Comparison of ENCODE assay signal across 31 cellular contexts in the genomic region with DNA sequence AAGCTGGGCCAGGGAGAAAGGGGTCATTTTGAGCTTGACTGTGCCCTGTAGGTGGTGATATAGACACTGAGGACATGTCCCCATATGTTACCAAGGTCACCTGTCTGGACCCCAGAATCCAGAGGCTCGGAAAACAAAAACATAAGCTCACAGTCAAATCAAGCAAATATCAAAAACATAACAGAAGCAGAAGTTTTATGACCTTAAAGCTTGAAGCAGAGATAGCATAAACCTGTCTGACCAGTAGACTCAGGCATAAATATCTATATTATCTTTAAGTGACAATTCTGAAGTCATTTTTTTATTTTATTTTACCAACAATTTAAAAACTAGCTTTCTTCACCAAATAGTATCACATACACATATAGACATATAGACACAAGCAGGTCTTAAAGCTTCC.
"Had no signal": no experiment of that assay in that cellular context is flagged by ENCODE, and none has a peak within 500 bp of the region (broad histone marks: within the 10 kb centered on the region; RNA-seq: fewer than 3 reads in every experiment).

No MANE protein-coding gene starts in this region.

- H3K27ac ChIP-seq: adrenal gland, ascending aorta, cardiac muscle cell, VCaP had no signal

- H3K27me3 ChIP-seq: adrenal gland, ascending aorta, cardiac muscle cell had no signal

- H3K4me1 ChIP-seq: adrenal gland had no signal

- FAIRE-seq: bronchial epithelial cell had no signal

- ATAC-seq: activated CD8-positive, alpha-beta T cell treated with anti-CD3 and anti-CD28 coated beads for 36 hours; activated naive CD4-positive, alpha-beta T cell treated with anti-CD3 and anti-CD28 coated beads, Interleukin-2, amount 50 U/mL, for 72 hours; activated T-cell treated with anti-CD3 and anti-CD28 coated beads, Interleukin-2, amount 50 U/mL, for 4 hours; activated T-cell treated with anti-CD3 and anti-CD28 coated beads, Interleukin-2, amount 50 U/mL, for 72 hours; activated T-helper 17 cell treated with anti-CD3 and anti-CD28 coated beads, Interleukin-2, amount 50 U/mL, for 72 hours had no signal

- H3K4me3 ChIP-seq: adrenal gland, ascending aorta, cardiac muscle cell had no signal

- DNase-seq: activated B cell treated with CpG ODN at 0.5 μM for 24 hours; activated CD4-positive, alpha-beta memory T cell treated with anti-CD3 and anti-CD28 coated beads for 36 hours; activated CD4-positive, alpha-beta T cell treated with anti-CD3 and anti-CD28 coated beads for 4 hours; activated CD4-positive, alpha-beta T cell treated with anti-CD3 and anti-CD28 coated beads, Interleukin-2, amount 10 ng/mL, durations not matched to agents 7 days and 5 days; activated CD4-positive, alpha-beta T cell treated with anti-CD3 and anti-CD28 coated beads, Interleukin-2, amount 50 U/mL, for 4 hours; activated CD4-positive, CD25-positive, alpha-beta regulatory T cell treated with anti-CD3 and anti-CD28 coated beads, Interleukin-2, amount 50 U/mL, for 72 hours; activated CD8-positive, alpha-beta memory T cell treated with anti-CD3 and anti-CD28 coated beads, Interleukin-2, amount 50 U/mL, for 4 hours; activated CD8-positive, alpha-beta T cell treated with anti-CD3 and anti-CD28 coated beads for 36 hours; activated effector memory CD4-positive, alpha-beta T cell treated with anti-CD3 and anti-CD28 coated beads, Interleukin-2, amount 50 U/mL, for 16 hours; activated gamma-delta T cell treated with Interleukin-2 at 50 U/mL for 16 hours; activated naive CD4-positive, alpha-beta T cell; activated naive CD4-positive, alpha-beta T cell treated with anti-CD3 and anti-CD28 coated beads for 36 hours; activated naive CD4-positive, alpha-beta T cell treated with anti-CD3 and anti-CD28 coated beads, Interleukin-2, amount 50 U/mL, for 16 hours; activated naive CD8-positive, alpha-beta T cell treated with anti-CD3 and anti-CD28 coated beads for 36 hours; activated T-cell treated with anti-CD3 and anti-CD28 coated beads for 4 hours; activated T-cell treated with anti-CD3 and anti-CD28 coated beads, Interleukin-2, amount 50 U/mL, for 1 hour; activated T-cell treated with anti-CD3 and anti-CD28 coated beads, Interleukin-2, amount 50 U/mL, for 4 hours; activated T-cell treated with anti-CD3 and anti-CD28 coated beads, Interleukin-2, amount 50 U/mL, for 72 hours; adrenal gland; amniotic stem cell; caudate nucleus; cerebellar nuclear complex; T-helper 1 cell; T-helper 2 cell; T-helper 9 cell had no signal

- H3K9me3 ChIP-seq: adrenal gland, ascending aorta had no signal

- H3K36me3 ChIP-seq: adrenal gland, ascending aorta, cardiac muscle cell had no signal
